8 cellular contexts compared by ENCODE assay signal in the genomic region with DNA sequence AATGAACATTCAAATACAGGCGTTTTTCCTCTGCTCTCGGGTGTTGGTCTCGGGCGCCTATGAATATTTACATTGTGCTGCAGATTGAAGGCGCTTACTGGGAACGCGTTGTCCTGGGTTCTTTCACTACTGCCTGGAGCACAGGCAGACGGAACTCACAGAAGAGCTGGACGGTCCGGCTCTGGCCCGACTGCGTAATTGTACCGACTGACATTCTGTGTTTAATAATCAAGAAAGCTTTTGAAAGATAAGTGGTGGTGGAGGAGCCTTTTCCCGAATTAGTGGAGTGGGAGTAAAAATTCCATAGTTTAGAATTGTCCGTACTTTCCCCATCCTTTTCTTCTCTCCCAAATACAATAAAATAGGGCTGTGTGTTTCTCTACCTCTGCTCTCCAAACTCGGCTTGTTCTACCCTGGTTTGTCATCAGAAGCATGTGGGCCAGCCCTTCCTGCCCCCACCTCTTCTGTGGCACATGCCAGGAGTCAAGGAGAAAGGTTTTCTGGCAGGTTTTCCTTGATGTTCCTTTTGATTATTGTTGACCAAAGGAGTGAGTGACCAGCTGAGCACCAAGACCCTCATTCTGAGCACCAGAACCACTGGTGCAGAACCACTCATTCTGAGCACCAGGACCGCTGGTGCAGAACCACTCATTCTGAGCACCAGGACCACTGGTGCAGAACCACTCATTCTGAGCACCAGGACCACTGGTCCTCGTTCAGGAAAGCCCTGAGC. TPM values are rescaled to one million over a fixed set of nuclear protein-coding genes. Genes with fewer than 3 reads are reported as not detected.
A peak's percentile ranks its signal among the peaks of the same experiment; 100 is the strongest.
DNase-seq lines count a peak whose midpoint lies in the region; ATAC-seq and TF ChIP-seq lines count a peak whose summit lies in the region.

No MANE protein-coding gene starts in this region.

- H3K27ac ChIP-seq in Panc1 (ENCODE audit: low read length) (no peak overlapping the region), fibroblast of lung (ENCODE audit: insufficient read depth, low read length) (no peak overlapping the region), OCI-LY7 (ENCODE audit: low read depth, low read length, poor library complexity, severe bottlenecking) (no peak overlapping the region)

- no peak overlapping the region for H3K9ac ChIP-seq in fibroblast of lung (ENCODE audit: insufficient read depth, low read length)

- DNase-seq in DMS79 treated with DMSO at 0.1 percent for 48 hours (lab: John Stamatoyannopoulos, UW) (peak; percentile 72), Panc1 (ENCODE audit: low read depth, low spot score) (no peak), fibroblast of lung (ENCODE audit: low read depth in 2 of 2) (no peak), pons (ENCODE audit: low spot score) (peak; percentile 13), NCI-H2081 (lab: John Stamatoyannopoulos, UW) (no peak), OCI-LY7 (ENCODE audit: low spot score) (no peak), ACHN (no peak)

- in situ Hi-C loops in Panc1 (cut with HindIII; ENCODE audit: low pct_unique_long_range_greater_than_20kb, low sequenced_read_pairs), result no loop called here
- in situ Hi-C loops in ACHN (cut with HindIII; ENCODE audit: low pct_ligation_motif_present, low pct_unique_long_range_greater_than_20kb, low sequenced_read_pairs), result no loop called here

- TF ChIP-seq CTCF in Panc1 (IDR thresholded peaks at IDR 0.05), result no peak
- no peak for TF ChIP-seq CTCF in fibroblast of lung (conservative IDR thresholded peaks at IDR 0.05 in 1 of 2, IDR thresholded peaks at IDR 0.05 in 1 of 2; ENCODE audit: low read depth in 1 of 2, low read length in 2 of 2)
- no peak for TF ChIP-seq CTCF in OCI-LY7 (conservative IDR thresholded peaks at IDR 0.05; ENCODE audit: low read length)

- H2AFZ ChIP-seq in fibroblast of lung (ENCODE audit: low read length) (no peak overlapping the region), OCI-LY7 (ENCODE audit: low read length) (no peak overlapping the region)

- ATAC-seq in Panc1 (no peak), HG03045 (IDR thresholded peaks at IDR 0.05; ENCODE audit: unreplicated experiment) (no peak)

- intact Hi-C loops in Panc1 (cut with micrococcal nuclease; ENCODE audit: unreplicated experiment), result no loop called here
- intact Hi-C loops in OCI-LY7 (cut with micrococcal nuclease; ENCODE audit: unreplicated experiment), result loop anchor here (10.0 kb wide), 1 partner anchor 186 kb away; no protein-coding TSS in a partner anchor

- no peaks in the 10 kb centered on the region for H3K9me2 ChIP-seq in OCI-LY7 (ENCODE audit: insufficient read depth, low read length)

- H3K36me3 ChIP-seq in Panc1 (ENCODE audit: control insufficient read depth, insufficient read depth, low read length) (no peaks in the 10 kb centered on the region), fibroblast of lung (ENCODE audit: control insufficient read depth, insufficient read depth, low read length) (no peaks in the 10 kb centered on the region), OCI-LY7 (ENCODE audit: insufficient read depth, low read length) (no peaks in the 10 kb centered on the region)

- CTCF ChIA-PET in Panc1 (lab: Charles Lee), result interaction anchor here (0.7 kb wide), 1 partner anchor 35 kb away, joined by 6 read pairs; no protein-coding TSS in a partner anchor
- CTCF ChIA-PET in OCI-LY7 (lab: Charles Lee; ENCODE audit: unreplicated experiment), result interaction anchor here (0.7 kb wide), 1 partner anchor 18 kb away, joined by 3 read pairs; no protein-coding TSS in a partner anchor

- H3K4me3 ChIP-seq in Panc1 (ENCODE audit: low read depth in 2 of 2, low read length in 2 of 2) (peak overlapping the region; percentile 42 to 45), fibroblast of lung (replicated peaks in 1 of 4; ENCODE audit: control extremely low read depth in 1 of 4, insufficient read depth in 1 of 4, low read depth in 3 of 4, low read length in 4 of 4) (peak overlapping the region; percentile 45 to 62 (median 53)), OCI-LY7 (ENCODE audit: low read depth, low read length, poor library complexity, severe bottlenecking) (no peak overlapping the region)

- no TSS peak for BruUV-seq in Panc1 (replicated peaks; lab: Mats Ljungman, UMichigan)
- no TSS peak for BruUV-seq in OCI-LY7 (replicated peaks; lab: Mats Ljungman, UMichigan)

- H4K20me1 ChIP-seq in fibroblast of lung (ENCODE audit: control insufficient read depth, extremely low read depth, insufficient read depth, low read length), result no peaks in the 10 kb centered on the region
- H4K20me1 ChIP-seq in OCI-LY7 (ENCODE audit: insufficient read depth, low read length), result no peaks in the 10 kb centered on the region

- H3K27me3 ChIP-seq in Panc1 (ENCODE audit: control insufficient read depth, insufficient read depth, low read length) (peaks cover 5% of the 10 kb centered on the region; the same call in 1 of the 2 replicates), fibroblast of lung (ENCODE audit: control insufficient read depth, insufficient read depth, low read length) (peaks cover 29% of the 10 kb centered on the region)

- H3K9me3 ChIP-seq in Panc1 (ENCODE audit: control insufficient read depth, insufficient read depth, low read depth, low read length) (no peaks in the 10 kb centered on the region), fibroblast of lung (ENCODE audit: control insufficient read depth, insufficient read depth, low read depth, low read length) (no peaks in the 10 kb centered on the region), OCI-LY7 (ENCODE audit: low read length) (no peaks in the 10 kb centered on the region)

- H3K79me2 ChIP-seq in fibroblast of lung (ENCODE audit: control insufficient read depth, insufficient read depth, low read length) (no peaks in the 10 kb centered on the region), OCI-LY7 (ENCODE audit: insufficient read depth, low read depth, low read length) (no peaks in the 10 kb centered on the region)

- POLR2A ChIA-PET in Panc1 (lab: Charles Lee), result no interaction called here
- POLR2A ChIA-PET in OCI-LY7 (lab: Charles Lee), result interaction anchor here (1.2 kb wide), 1 partner anchor 12 kb away, joined by 3 read pairs; no protein-coding TSS in a partner anchor

- H3K4me1 ChIP-seq in Panc1 (ENCODE audit: control insufficient read depth, insufficient read depth, low read length) (no peaks in the 10 kb centered on the region), fibroblast of lung (ENCODE audit: control insufficient read depth, extremely low read depth, insufficient read depth, low read length) (no peaks in the 10 kb centered on the region), OCI-LY7 (ENCODE audit: insufficient read depth, low read length, poor library complexity, severe bottlenecking) (no peaks in the 10 kb centered on the region)

- H3K4me2 ChIP-seq in fibroblast of lung (ENCODE audit: extremely low read depth, insufficient read depth, low read length), result peak overlapping the region; percentile 78
- H3K4me2 ChIP-seq in OCI-LY7 (ENCODE audit: low read length), result no peak overlapping the region

RNA-seq across cellular contexts. Expression of a gene that starts 2.3 kb away (rescaled TPM):
- 0.21 TPM for total RNA-seq in Panc1 (2021; ENCODE audit: unreplicated experiment)
- polyA plus RNA-seq in Panc1 (2012; ENCODE audit: insufficient read length), result 0.11 TPM
- 0.26 and 0.33 TPM in 2 replicates for total RNA-seq in fibroblast of lung
- 0.06 and 0.14 TPM in 2 replicates for polyA plus RNA-seq in fibroblast of lung
- 0.18 and 0.30 TPM in 2 replicates for polyA plus RNA-seq in fibroblast of lung (2012)
- 0.11 and 0.27 TPM in 2 replicates for polyA minus RNA-seq in fibroblast of lung (ENCODE audit: low replicate concordance)
- total RNA-seq in OCI-LY7 (2014; rRNA removed; shearing (Covaris generic)), result 0.03 and 0.13 TPM in 2 replicates
- total RNA-seq in OCI-LY7 (2022), result 0.04 and 0.06 TPM in 2 replicates

Comparison
In these comparisons a context has a peak if more than half of its experiments do, and no peak if none do; other contexts are left out.
1. DNase-seq: peak in DMS79 treated with DMSO at 0.1 percent for 48 hours (single experiment) and pons (single experiment); none in Panc1 (single experiment), fibroblast of lung (0 of 2), NCI-H2081 (0 of 2), OCI-LY7 (single experiment) and ACHN (single experiment).